In the genomic region with DNA sequence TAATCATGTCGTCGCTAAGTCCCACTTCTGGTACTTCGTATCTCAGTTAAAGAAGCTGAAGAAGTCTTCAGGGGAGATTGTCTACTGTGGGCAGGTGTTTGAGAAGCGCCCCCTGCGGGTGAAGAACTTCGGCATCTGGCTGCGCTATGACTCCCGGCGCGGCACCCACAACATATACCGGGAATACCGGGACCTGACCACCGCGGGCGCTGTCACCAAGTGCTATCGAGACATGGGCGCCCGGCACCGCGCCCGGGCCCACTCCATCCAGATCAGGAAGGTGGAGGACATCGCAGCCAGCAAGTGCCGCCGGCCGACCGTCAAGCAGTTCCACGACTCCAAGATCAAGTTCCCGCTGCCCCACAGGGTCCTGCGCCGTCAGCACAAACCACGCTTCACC, we compare ENCODE assay signal across 9 cellular contexts. TPM values are rescaled to one million over a fixed set of nuclear protein-coding genes. Genes with fewer than 3 reads are reported as not detected.
DNase-seq lines count a peak whose midpoint lies in the region; ATAC-seq and TF ChIP-seq lines count a peak whose summit lies in the region.
"Had no signal": no experiment of that assay in that cellular context is flagged by ENCODE, and none has a peak within 500 bp of the region (broad histone marks: within the 10 kb centered on the region; RNA-seq: fewer than 3 reads in every experiment).

No MANE protein-coding gene starts in this region.

- no peaks in the 10 kb centered on the region for H3K4me1 ChIP-seq in CD4-positive, CD25-positive, alpha-beta regulatory T cell (ENCODE audit: control insufficient read depth, insufficient read depth, low read length, poor library complexity, severe bottlenecking)
- H3K4me1 ChIP-seq in ascending aorta (no peaks in the 10 kb centered on the region), vagina (no peaks in the 10 kb centered on the region)

- no peak for TF ChIP-seq POLR2A in vagina (IDR thresholded peaks at IDR 0.05)

- intact Hi-C loops in ascending aorta (cut with DNase I), result loop anchor here (10.0 kb wide), 1 partner anchor 627 kb away; no protein-coding TSS in a partner anchor
- intact Hi-C loops in vagina (cut with DNase I), result loop anchor here (10.0 kb wide), 1 partner anchor 717 kb away; no protein-coding TSS in a partner anchor

- H3K27ac ChIP-seq in CD4-positive, CD25-positive, alpha-beta regulatory T cell (ENCODE audit: insufficient read depth, low read length, poor library complexity, severe bottlenecking), result no peak overlapping the region
- H3K27ac ChIP-seq in ascending aorta (no peak overlapping the region), vagina (no peak overlapping the region)

- H3K36me3 Mint-ChIP-seq in CD4-positive, CD25-positive, alpha-beta regulatory T cell, result no peaks in the 10 kb centered on the region

- peaks cover 32% of the 10 kb centered on the region for H3K27me3 Mint-ChIP-seq in CD4-positive, CD25-positive, alpha-beta regulatory T cell

- DNase-seq in CD4-positive, CD25-positive, alpha-beta regulatory T cell, result peak; percentile 30 to 57 (median 53)
- DNase-seq in NCI-H2227 treated with DMSO at 0.1 percent for 48 hours (lab: John Stamatoyannopoulos, UW), result peak; percentile 34
- DNase-seq in activated effector memory CD4-positive, alpha-beta T cell treated with Interleukin-2 at 50 U/mL for 16 hours, result peak; percentile 39
- DNase-seq in iPS-NIHi7 (ENCODE audit: extremely low spot score), result peak; percentile 22
- DNase-seq in stimulated activated CD4-positive, alpha-beta T cell treated with anti-CD3 and anti-CD28 coated beads, Interleukin-2, amount 100 ng/mL, for 48 hours, result peak; percentile 47
- no peak for DNase-seq in ascending aorta (ENCODE audit: low spot score in 2 of 2)
- DNase-seq in vagina (ENCODE audit: extremely low spot score in 2 of 2), result no peak

- H3K9me3 ChIP-seq in CD4-positive, CD25-positive, alpha-beta regulatory T cell (ENCODE audit: control insufficient read depth in 2 of 2, low read length in 2 of 2), result no peaks in the 10 kb centered on the region
- H3K9me3 ChIP-seq in ascending aorta, result no peaks in the 10 kb centered on the region
- H3K9me3 ChIP-seq in vagina, result no peaks in the 10 kb centered on the region

- H3K4me3 ChIP-seq in CD4-positive, CD25-positive, alpha-beta regulatory T cell (ENCODE audit: low read depth, low read length), result no peak overlapping the region
- H3K4me3 ChIP-seq in ascending aorta (no peak overlapping the region), vagina (no peak overlapping the region)

- no peaks in the 10 kb centered on the region for H3K36me3 ChIP-seq in CD4-positive, CD25-positive, alpha-beta regulatory T cell (ENCODE audit: control insufficient read depth, insufficient read depth, low read length)
- H3K36me3 ChIP-seq in ascending aorta, result no peaks in the 10 kb centered on the region
- H3K36me3 ChIP-seq in vagina, result no peaks in the 10 kb centered on the region

- peaks cover 0 to 5% (median 0%) of the 10 kb centered on the region in 4 donors for H3K4me1 Mint-ChIP-seq in CD4-positive, CD25-positive, alpha-beta regulatory T cell

- no peak for TF ChIP-seq CTCF in ascending aorta (IDR thresholded peaks at IDR 0.05)
- TF ChIP-seq CTCF in vagina (IDR thresholded peaks at IDR 0.05), result no peak

- H3K9me3 Mint-ChIP-seq in CD4-positive, CD25-positive, alpha-beta regulatory T cell, result peaks cover 0 to 6% (median 0%) of the 10 kb centered on the region in 7 donors

- no peak for ATAC-seq in CD4-positive, CD25-positive, alpha-beta regulatory T cell (ENCODE audit: low read depth in 2 of 2)
- no peak for ATAC-seq in HG02870 (IDR thresholded peaks at IDR 0.05; ENCODE audit: unreplicated experiment)

- H3K27ac Mint-ChIP-seq in CD4-positive, CD25-positive, alpha-beta regulatory T cell, result no peak overlapping the region

- peak overlapping the region in 2 of 4 donors; percentile 41 to 62 for H3K4me3 Mint-ChIP-seq in CD4-positive, CD25-positive, alpha-beta regulatory T cell

- H3K27me3 ChIP-seq in CD4-positive, CD25-positive, alpha-beta regulatory T cell (ENCODE audit: control insufficient read depth, insufficient read depth, low read length), result no peaks in the 10 kb centered on the region
- H3K27me3 ChIP-seq in ascending aorta (no peaks in the 10 kb centered on the region), vagina (no peaks in the 10 kb centered on the region)

RNA-seq across cellular contexts. Expression of gene PNCK, which starts 11.3 kb away (rescaled TPM):
- total RNA-seq in CD4-positive, CD25-positive, alpha-beta regulatory T cell, result 0.54 TPM
- polyA plus RNA-seq in CD4-positive, CD25-positive, alpha-beta regulatory T cell, result not detected
- total RNA-seq in ascending aorta (1.4 TPM), vagina (9.3 TPM)
- total RNA-seq: glomerular endothelial cell had no signal

RNA-seq across cellular contexts. Expression of gene DUSP9, which starts 15.3 kb away (rescaled TPM):
- not detected for total RNA-seq in CD4-positive, CD25-positive, alpha-beta regulatory T cell
- not detected for polyA plus RNA-seq in CD4-positive, CD25-positive, alpha-beta regulatory T cell
- total RNA-seq in ascending aorta (not detected), vagina (0.74 TPM)

RNA-seq across cellular contexts. Expression of gene SLC6A8, which starts 25.5 kb away (rescaled TPM):
- total RNA-seq in CD4-positive, CD25-positive, alpha-beta regulatory T cell, result 3.4 TPM
- under 1 TPM; 0.08 to 0.72 (median 0.18) TPM for polyA plus RNA-seq in CD4-positive, CD25-positive, alpha-beta regulatory T cell
- total RNA-seq in ascending aorta (44.2 TPM), vagina (29.2 TPM)

Comparison
In these comparisons a context has a peak if more than half of its experiments do, and no peak if none do; other contexts are left out.
1. DNase-seq: peak in CD4-positive, CD25-positive, alpha-beta regulatory T cell (3 of 3), NCI-H2227 treated with DMSO at 0.1 percent for 48 hours (single experiment), activated effector memory CD4-positive, alpha-beta T cell treated with Interleukin-2 at 50 U/mL for 16 hours (single experiment), iPS-NIHi7 (single experiment) and stimulated activated CD4-positive, alpha-beta T cell treated with anti-CD3 and anti-CD28 coated beads, Interleukin-2, amount 100 ng/mL, for 48 hours (2 of 2); none in ascending aorta (0 of 2) and vagina (0 of 2).